8 cellular contexts compared by ENCODE assay signal in genomic region chr4:153488006-153488718, GRCh38. TPM values are rescaled to one million over a fixed set of nuclear protein-coding genes. Genes with fewer than 3 reads are reported as not detected.
DNase-seq lines count a peak whose midpoint lies in the region; ATAC-seq and TF ChIP-seq lines count a peak whose summit lies in the region.

No MANE protein-coding gene starts in this region.

- ATAC-seq in GM18909 (IDR thresholded peaks at IDR 0.05; ENCODE audit: poor library complexity, unreplicated experiment) (peak; percentile 58), HG03039 (IDR thresholded peaks at IDR 0.05; ENCODE audit: unreplicated experiment) (peak; percentile 37), naive B cell (ENCODE audit: low read depth in 2 of 2) (peak; percentile 82 to 83)

- peaks cover 53% of the 10 kb centered on the region for H3K4me1 Mint-ChIP-seq in MCF 10A (ENCODE audit: insufficient read depth, unreplicated experiment)
- H3K4me1 Mint-ChIP-seq in naive B cell, result peaks cover 64 to 92% (median 86%) of the 10 kb centered on the region in 3 donors

- no peak for TF ChIP-seq POLR2A in tibial nerve (IDR thresholded peaks at IDR 0.05)

- no peaks in the 10 kb centered on the region for H3K9me3 ChIP-seq in tibial nerve

- H3K4me3 Mint-ChIP-seq in MCF 10A (ENCODE audit: unreplicated experiment) (peak overlapping the region; percentile 44), naive B cell (peak overlapping the region; percentile 75 to 96 (median 88))

- no peak for TF ChIP-seq CTCF in MCF 10A (IDR thresholded peaks at IDR 0.05; ENCODE audit: unreplicated experiment)
- no peak for TF ChIP-seq CTCF in tibial nerve (IDR thresholded peaks at IDR 0.05)

- H3K4me1 ChIP-seq in tibial nerve, result peaks cover 0 to 59% (median 20%) of the 10 kb centered on the region in 4 donors

- H3K9me3 Mint-ChIP-seq in MCF 10A (ENCODE audit: unreplicated experiment) (no peaks in the 10 kb centered on the region), naive B cell (no peaks in the 10 kb centered on the region)

- no peaks in the 10 kb centered on the region for H3K27me3 ChIP-seq in tibial nerve

- H3K27ac Mint-ChIP-seq in MCF 10A (ENCODE audit: low read depth, unreplicated experiment) (peak overlapping the region; percentile 93), naive B cell (peak overlapping the region; percentile 92 to 98 (median 96))

- TF ChIP-seq EP300 in tibial nerve (IDR thresholded peaks at IDR 0.05), result no peak

- POLR2A ChIA-PET in MCF 10A (lab: Yijun Ruan, JAX), result interaction anchor here (1.2 to 6.3 kb wide), 2 partner anchors 18 to 141 kb away, joined by 5 to 196 read pairs; partner anchors contain the start of gene TMEM131L

- DNase-seq in T-helper 2 cell (peak; percentile 50 to 88 (median 74)), MCF 10A (ENCODE audit: unreplicated experiment) (no peak), naive B cell (peak; percentile 80), tibial nerve (ENCODE audit: low spot score in 2 of 2) (no peak), mesenteric fat pad (ENCODE audit: low spot score) (no peak), amniotic stem cell (lab: John Stamatoyannopoulos, UW) (no peak)

- H3K4me3 ChIP-seq in tibial nerve, result peak overlapping the region in 3 of 4 donors; percentile 10 to 20 (median 16)

- H3K36me3 ChIP-seq in tibial nerve, result no peaks in the 10 kb centered on the region

- 25 to 27% methylated on average over 14 of the region's 14 CpGs for WGBS in tibial nerve, 2 donors

- BruUV-seq in MCF 10A (replicated peaks; lab: Mats Ljungman, UMichigan), result no TSS peak

- H3K27me3 Mint-ChIP-seq in MCF 10A (ENCODE audit: insufficient read depth, unreplicated experiment) (no peaks in the 10 kb centered on the region), naive B cell (no peaks in the 10 kb centered on the region)

- intact Hi-C loops in MCF 10A (cut with micrococcal nuclease), result loop anchor here (5.0 kb wide), 1 partner anchor 84 kb away; no protein-coding TSS in a partner anchor

- CTCF ChIA-PET in MCF 10A (lab: Yijun Ruan, JAX), result interaction anchor here (0.7 to 2.8 kb wide), 9 partner anchors 9 to 142 kb away, joined by 3 to 24 read pairs (median 5); partner anchors contain the start of gene TMEM131L

- H3K36me3 Mint-ChIP-seq in MCF 10A (ENCODE audit: insufficient read depth, unreplicated experiment), result peaks cover 7% of the 10 kb centered on the region
- no peaks in the 10 kb centered on the region for H3K36me3 Mint-ChIP-seq in naive B cell

- H3K27ac ChIP-seq in tibial nerve, result peak overlapping the region; percentile 54 to 79 (median 66)

RNA-seq across cellular contexts. Expression of gene TMEM131L, which starts 22.0 kb away (rescaled TPM):
- total RNA-seq in MCF 10A (2022), result 7.8 and 10.1 TPM in 2 replicates
- polyA plus RNA-seq in naive B cell (ENCODE audit: low read depth in 6 of 6), result 10 to 100 TPM; 52.2 to 86.7 (median 68.1) TPM
- 10 to 100 TPM in 3 of 4 donors, 1 to 10 TPM in 1; 8.7 to 19.9 (median 12.1) TPM for total RNA-seq in tibial nerve
- 27.0 TPM for total RNA-seq in mesenteric fat pad

Comparison
In these comparisons a context has a peak if more than half of its experiments do, and no peak if none do; other contexts are left out.
1. DNase-seq: peak in T-helper 2 cell (5 of 5) and naive B cell (single experiment); none in MCF 10A (single experiment), tibial nerve (0 of 2), mesenteric fat pad (single experiment) and amniotic stem cell (single experiment).
2. Peak in every context shown above with its lines, with median percentiles within 50 percentile points of each other: ATAC-seq.